ENCODE assay signal across 21 cellular contexts in the genomic region with DNA sequence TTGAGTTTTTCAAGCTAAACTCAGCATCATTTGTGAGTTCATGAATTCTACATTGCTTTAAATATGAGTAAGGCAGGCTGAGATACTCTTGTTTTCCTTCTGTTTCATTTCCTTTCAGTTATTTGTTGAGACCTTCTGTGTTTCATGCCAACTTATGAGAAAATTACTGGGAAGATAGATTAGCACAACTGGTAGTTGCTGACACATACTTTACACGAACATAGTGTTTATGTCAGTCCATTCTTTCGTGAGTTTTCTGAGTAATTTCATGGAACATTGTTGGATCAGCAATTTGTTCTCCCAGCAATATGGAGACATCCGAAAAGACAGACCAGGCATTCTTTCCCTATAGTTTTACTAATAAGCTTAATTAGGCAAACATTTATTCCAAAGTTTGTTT.
A peak's percentile ranks its signal among the peaks of the same experiment; 100 is the strongest.
DNase-seq lines count a peak whose midpoint lies in the region; ATAC-seq and TF ChIP-seq lines count a peak whose summit lies in the region.
"Had no signal": no experiment of that assay in that cellular context is flagged by ENCODE, and none has a peak within 500 bp of the region (broad histone marks: within the 10 kb centered on the region; RNA-seq: fewer than 3 reads in every experiment).

No MANE protein-coding gene starts in this region.

- H3K4me3 ChIP-seq in fibroblast of pulmonary artery (replicated peaks; ENCODE audit: low read depth, low read length), result no peak overlapping the region
- H3K4me3 ChIP-seq in sigmoid colon, result no peak overlapping the region
- H3K4me3 ChIP-seq: ascending aorta, MG63 had no signal

- DNase-seq in EL (peak; percentile 9), amniotic epithelial cell (ENCODE audit: low read depth) (peak; percentile 51), fibroblast of pulmonary artery (ENCODE audit: low read depth) (peak; percentile 57), sigmoid colon (no peak), globus pallidus (ENCODE audit: low spot score) (no peak), NCI-H1417 treated with DMSO at 0.1 percent for 48 hours (lab: John Stamatoyannopoulos, UW) (no peak)
- DNase-seq: activated CD4-positive, alpha-beta T cell treated with anti-CD3 and anti-CD28 coated beads for 1 hour; DMS79 treated with DMSO at 0.1 percent for 48 hours; endodermal cell; foreskin keratinocyte; MG63; naive thymus-derived CD8-positive, alpha-beta T cell; NCI-H1436 treated with DMSO at 0.1 percent for 48 hours; NCI-H2171; stimulated activated CD4-positive, alpha-beta T cell treated with anti-CD3 and anti-CD28 coated beads, Interleukin-4, amount 100 ng/mL, for 1 hour; stimulated activated naive CD8-positive, alpha-beta T cell treated with anti-CD3 and anti-CD28 coated beads, Interleukin-15, amount 100 ng/mL, for 72 hours; trophoblast cell had no signal

- intact Hi-C loops in sigmoid colon (cut with DNase I), result no loop called here

- TF ChIP-seq EP300 in sigmoid colon (IDR thresholded peaks at IDR 0.05), result no peak

- peaks cover 0 to 67% (median 58%) of the 10 kb centered on the region in 4 donors for H3K4me1 ChIP-seq in sigmoid colon
- H3K4me1 ChIP-seq: foreskin keratinocyte, parathyroid adenoma had no signal

- no peak for TF ChIP-seq CTCF in fibroblast of pulmonary artery (IDR thresholded peaks at IDR 0.05; ENCODE audit: low read length, missing control alignments)
- no peak for TF ChIP-seq CTCF in sigmoid colon (IDR thresholded peaks at IDR 0.05)

- H3K9me3 ChIP-seq in sigmoid colon, result no peaks in the 10 kb centered on the region
- H3K9me3 ChIP-seq: ascending aorta, MG63 had no signal

- H3K27me3 ChIP-seq in sigmoid colon, result no peaks in the 10 kb centered on the region
- H3K27me3 ChIP-seq: ascending aorta, foreskin keratinocyte, MG63 had no signal

- H3K36me3 ChIP-seq in sigmoid colon, result peaks cover 0 to 35% (median 2%) of the 10 kb centered on the region in 4 donors
- H3K36me3 ChIP-seq: ascending aorta, MG63 had no signal

- WGBS in sigmoid colon, 2 donors, result 76 to 89% methylated on average over 3 of the region's 3 CpGs

- peak overlapping the region in 3 of 4 donors; percentile 46 to 50 (median 49) for H3K27ac ChIP-seq in sigmoid colon
- H3K27ac ChIP-seq: ascending aorta, foreskin keratinocyte, parathyroid adenoma had no signal

- TF ChIP-seq POLR2A in sigmoid colon (IDR thresholded peaks at IDR 0.05), result no peak

- ATAC-seq in GM21360 (IDR thresholded peaks at IDR 0.05; ENCODE audit: unreplicated experiment) (no peak), GM19035 (IDR thresholded peaks at IDR 0.05; ENCODE audit: unreplicated experiment) (no peak)
- ATAC-seq: foreskin keratinocyte; naive thymus-derived CD8-positive, alpha-beta T cell; stimulated activated naive CD8-positive, alpha-beta T cell treated with anti-CD3 and anti-CD28 coated beads, Interleukin-15, amount 100 ng/mL, for 72 hours had no signal

Comparison
In these comparisons a context has a peak if more than half of its experiments do, and no peak if none do; other contexts are left out.
1. DNase-seq: peak in EL (single experiment), amniotic epithelial cell (single experiment) and fibroblast of pulmonary artery (single experiment); none in sigmoid colon (single experiment), globus pallidus (single experiment) and NCI-H1417 treated with DMSO at 0.1 percent for 48 hours (single experiment).